16 cellular contexts compared by ENCODE assay signal in genomic region chr3:140187648-140188221, GRCh38.
DNase-seq lines count a peak whose midpoint lies in the region; ATAC-seq, FAIRE-seq and TF ChIP-seq lines count a peak whose summit lies in the region.
"Had no signal": no experiment of that assay in that cellular context is flagged by ENCODE, and none has a peak within 500 bp of the region (broad histone marks: within the 10 kb centered on the region; RNA-seq: fewer than 3 reads in every experiment).

No MANE protein-coding gene starts in this region.

- no peak for ATAC-seq in SK-N-SH treated with all-trans-retinoic acid at 6 μM for 48 hours
- peak; percentile 62 for ATAC-seq in upper lobe of right lung
- ATAC-seq in HepG2 = no peak
- ATAC-seq: K562 had no signal

- H3F3A ChIP-seq in SK-N-SH (replicated peaks; ENCODE audit: insufficient read depth) = no peaks in the 10 kb centered on the region

- H3K4me2 ChIP-seq in SK-N-SH = no peak overlapping the region
- no peak overlapping the region for H3K4me2 ChIP-seq in HepG2 (ENCODE audit: low read depth, low read length)

- POLR2A ChIA-PET in SK-N-SH (lab: Yijun Ruan, JAX) (no interaction called here), HepG2 (lab: Yijun Ruan, JAX) (no interaction called here)

- no TSS peak for BruUV-seq in HepG2 (replicated peaks; lab: Mats Ljungman, UMichigan)

- peaks cover 0 to 39% of the 10 kb centered on the region in 2 experiments; a peak in 2 of 4 replicates for H3K4me1 ChIP-seq in SK-N-SH (ENCODE audit: control insufficient read depth in 1 of 2, insufficient read depth in 2 of 2, low read depth in 1 of 2, low read length in 1 of 2)
- peaks cover 21 to 37% (median 24%) of the 10 kb centered on the region in 4 donors for H3K4me1 ChIP-seq in esophagus muscularis mucosa
- H3K4me1 ChIP-seq in upper lobe of right lung = peaks cover 11% of the 10 kb centered on the region
- H3K4me1 ChIP-seq in HepG2 (ENCODE audit: insufficient read depth, low read length) = no peaks in the 10 kb centered on the region
- peaks cover 15% of the 10 kb centered on the region for H3K4me1 ChIP-seq in SJCRH30

- H3K4me3 ChIP-seq in SK-N-SH (ENCODE audit: low read depth in 2 of 2, low read length in 1 of 2) (no peak overlapping the region), esophagus muscularis mucosa (no peak overlapping the region), upper lobe of right lung (no peak overlapping the region), HepG2 (replicated peaks in 1 of 3; ENCODE audit: insufficient read depth in 1 of 3, low read depth in 2 of 3, low read length in 3 of 3) (no peak overlapping the region), SJCRH30 (no peak overlapping the region)
- H3K4me3 ChIP-seq: K562, SK-N-MC had no signal

- H3K9ac ChIP-seq in SK-N-SH (no peak overlapping the region), HepG2 (ENCODE audit: insufficient read depth, low read depth, low read length) (no peak overlapping the region)

- H2AFZ ChIP-seq in SK-N-SH (ENCODE audit: low read depth) (no peak overlapping the region), HepG2 (ENCODE audit: low read length) (no peak overlapping the region)

- in situ Hi-C loops in HepG2 (cut with HindIII; ENCODE audit: extremely low pct_ligation_motif_present, low pct_unique_long_range_greater_than_20kb) = no loop called here

- H3K9me3 ChIP-seq in SK-N-SH (no peaks in the 10 kb centered on the region), esophagus muscularis mucosa (no peaks in the 10 kb centered on the region), upper lobe of right lung (no peaks in the 10 kb centered on the region), HepG2 (ENCODE audit: low read length) (no peaks in the 10 kb centered on the region), SJCRH30 (replicated peaks) (no peaks in the 10 kb centered on the region)

- no peaks in the 10 kb centered on the region for H3K79me2 ChIP-seq in SK-N-SH (ENCODE audit: insufficient read depth)
- H3K79me2 ChIP-seq in HepG2 (ENCODE audit: insufficient read depth, low read length) = no peaks in the 10 kb centered on the region

- TF ChIP-seq RAD21 in SK-N-SH (IDR thresholded peaks at IDR 0.05; ENCODE audit: low read length) (no peak), HepG2 (CRISPR knock-in tag; IDR thresholded peaks at IDR 0.05) (no peak)

- intact Hi-C loops in esophagus muscularis mucosa (cut with DNase I) = no loop called here
- intact Hi-C loops in upper lobe of right lung (cut with DNase I) = no loop called here
- intact Hi-C loops in HepG2 (cut with micrococcal nuclease; ENCODE audit: unreplicated experiment) = no loop called here

- H3K36me3 ChIP-seq in SK-N-SH (replicated peaks in 1 of 2; ENCODE audit: control insufficient read depth in 1 of 2, insufficient read depth in 2 of 2, low read length in 1 of 2) (no peaks in the 10 kb centered on the region), esophagus muscularis mucosa (no peaks in the 10 kb centered on the region), upper lobe of right lung (no peaks in the 10 kb centered on the region), HepG2 (replicated peaks in 1 of 2; ENCODE audit: control insufficient read depth in 1 of 2, insufficient read depth in 2 of 2, low read length in 2 of 2) (no peaks in the 10 kb centered on the region), SJCRH30 (no peaks in the 10 kb centered on the region)

- no peak for TF ChIP-seq CTCF in SK-N-SH (IDR thresholded peaks at IDR 0.05)
- TF ChIP-seq CTCF in esophagus muscularis mucosa (IDR thresholded peaks at IDR 0.05) = no peak
- TF ChIP-seq CTCF in upper lobe of right lung (IDR thresholded peaks at IDR 0.05) = no peak
- no peak for TF ChIP-seq CTCF in HepG2 (CRISPR knock-in tag; IDR thresholded peaks at IDR 0.05)

- TF ChIP-seq EP300 in SK-N-SH (IDR thresholded peaks at IDR 0.05; ENCODE audit: borderline replicate concordance in 1 of 2, low read depth in 1 of 2, low read length in 1 of 2) (no peak), esophagus muscularis mucosa (IDR thresholded peaks at IDR 0.05) (no peak), HepG2 (IDR thresholded peaks at IDR 0.05; ENCODE audit: low read depth in 2 of 2, low read length in 2 of 2) (no peak), HepG2 (CRISPR knock-in tag; IDR thresholded peaks at IDR 0.05; ENCODE audit: borderline replicate concordance) (no peak)

- H3K27ac ChIP-seq in SK-N-SH (ENCODE audit: low read depth in 2 of 2, low read length in 1 of 2) = no peak overlapping the region
- no peak overlapping the region for H3K27ac ChIP-seq in esophagus muscularis mucosa (replicated peaks in 1 of 4)
- no peak overlapping the region for H3K27ac ChIP-seq in upper lobe of right lung
- H3K27ac ChIP-seq in HepG2 (ENCODE audit: extremely low read length, insufficient read depth, low read length) = no peak overlapping the region
- no peak overlapping the region for H3K27ac ChIP-seq in SJCRH30
- H3K27ac ChIP-seq: SK-N-MC had no signal

- FAIRE-seq in HepG2 (lab: Jason Lieb, UNC) = no peak
- FAIRE-seq: GM12892, K562 had no signal

- H4K20me1 ChIP-seq in SK-N-SH (ENCODE audit: insufficient read depth) (no peaks in the 10 kb centered on the region), HepG2 (ENCODE audit: insufficient read depth, low read length) (no peaks in the 10 kb centered on the region)

- no peak for DNase-seq in SK-N-SH
- peak; percentile 18 for DNase-seq in NCI-H446 treated with DMSO at 0.1 percent for 48 hours (lab: John Stamatoyannopoulos, UW)
- peak; percentile 60 for DNase-seq in esophagus muscularis mucosa (ENCODE audit: extremely low spot score)
- no peak for DNase-seq in upper lobe of right lung
- no peak for DNase-seq in HepG2 (ENCODE audit: low spot score)
- DNase-seq in SJCRH30 = no peak
- DNase-seq: C1 segment of cervical spinal cord, HCEC 1CT, MV-4-11, NCI-H146, NCI-H345, NCI-H774 had no signal

- CTCF ChIA-PET in SK-N-SH (lab: Yijun Ruan, JAX) (interaction anchor here (1.0 kb wide), 2 partner anchors 16 to 19 kb away, joined by 4 read pairs; no protein-coding TSS in a partner anchor), HepG2 (lab: Yijun Ruan, JAX; ENCODE audit: low intra/inter-chr PET ratio, low total read pairs) (no interaction called here)

- H3K27me3 ChIP-seq in SK-N-SH (ENCODE audit: insufficient read depth) (no peaks in the 10 kb centered on the region), esophagus muscularis mucosa (no peaks in the 10 kb centered on the region), upper lobe of right lung (no peaks in the 10 kb centered on the region), HepG2 (ENCODE audit: control insufficient read depth in 1 of 2, insufficient read depth in 2 of 2, low read length in 2 of 2) (no peaks in the 10 kb centered on the region), SJCRH30 (no peaks in the 10 kb centered on the region)

- no peaks in the 10 kb centered on the region for H3K9me2 ChIP-seq in SK-N-SH

- 30% methylated on average over 2 of the region's 2 CpGs for WGBS in SK-N-SH (ENCODE audit: low lambda C conversion rate)
- WGBS in esophagus muscularis mucosa = 64% methylated on average over 2 of the region's 2 CpGs
- WGBS in HepG2 (ENCODE audit: low lambda C conversion rate) = 0% methylated on average over 2 of the region's 2 CpGs

- TF ChIP-seq POLR2A in esophagus muscularis mucosa (IDR thresholded peaks at IDR 0.05; ENCODE audit: low read depth) (no peak), HepG2 (IDR thresholded peaks at IDR 0.05; ENCODE audit: insufficient read depth in 1 of 2, low read depth in 2 of 2, low read length in 2 of 2) (no peak)

TF ChIP-seq in SK-N-SH treated with all-trans-retinoic acid at 6 μM for 48 hours, 23 proteins besides CTCF, POLR2A, EP300 and RAD21 (continues in another document):
- no peak for TF ChIP-seq ZFP3 (CRISPR knock-in tag; IDR thresholded peaks at IDR 0.05)
- TF ChIP-seq ISL1 (CRISPR knock-in tag; IDR thresholded peaks at IDR 0.05) = peak; percentile 64

TF ChIP-seq in SK-N-SH, 30 proteins besides CTCF, POLR2A, EP300 and RAD21 (continues in another document):
- TF ChIP-seq NFIC (IDR thresholded peaks at IDR 0.05; ENCODE audit: borderline replicate concordance) (no peak), SIN3A (IDR thresholded peaks at IDR 0.05; ENCODE audit: borderline replicate concordance, low read depth, low read length) (no peak), EZH2phosphoT487 (IDR thresholded peaks at IDR 0.05; ENCODE audit: borderline replicate concordance, low read depth) (no peak), NRF1 (IDR thresholded peaks at IDR 0.05; ENCODE audit: low read depth, low read length) (no peak), MEF2A (IDR thresholded peaks at IDR 0.05; ENCODE audit: borderline replicate concordance, low read depth) (no peak), PBX3 (IDR thresholded peaks at IDR 0.05) (no peak), CHD2 (IDR thresholded peaks at IDR 0.05; ENCODE audit: low read length, partially characterized antibody) (no peak), FOXJ3 (CRISPR knock-in tag; IDR thresholded peaks at IDR 0.05) (no peak)

TF ChIP-seq in HepG2, 621 proteins besides CTCF, POLR2A, EP300 and RAD21 (continues in another document):
- TF ChIP-seq GATAD1 (CRISPR knock-in tag; IDR thresholded peaks at IDR 0.05) = no peak
- TF ChIP-seq ZNF382 (CRISPR knock-in tag; IDR thresholded peaks at IDR 0.05; ENCODE audit: borderline replicate concordance) = no peak
- TF ChIP-seq ZNF569 (CRISPR knock-in tag; IDR thresholded peaks at IDR 0.05; ENCODE audit: borderline replicate concordance) = no peak
- TF ChIP-seq U2AF2 (IDR thresholded peaks at IDR 0.05; ENCODE audit: low read depth, low read length) = no peak
- TF ChIP-seq ZNF12 (CRISPR knock-in tag; IDR thresholded peaks at IDR 0.05) = no peak
- TF ChIP-seq SKIL (CRISPR knock-in tag; IDR thresholded peaks at IDR 0.05; ENCODE audit: borderline replicate concordance) = no peak
- TF ChIP-seq ZNF83 (CRISPR knock-in tag; IDR thresholded peaks at IDR 0.05; ENCODE audit: borderline replicate concordance) = no peak
- TF ChIP-seq NR2F6 (IDR thresholded peaks at IDR 0.05) = no peak
- no peak for TF ChIP-seq NR2F6 (CRISPR knock-in tag; IDR thresholded peaks at IDR 0.05)

Comparison
In these comparisons a context has a peak if more than half of its experiments do, and no peak if none do; other contexts are left out.
1. DNase-seq: peak in NCI-H446 treated with DMSO at 0.1 percent for 48 hours (single experiment) and esophagus muscularis mucosa (single experiment); none in SK-N-SH (single experiment), upper lobe of right lung (single experiment), HepG2 (single experiment) and SJCRH30 (0 of 2).